ENCODE assay signal across 26 cellular contexts in the genomic region with DNA sequence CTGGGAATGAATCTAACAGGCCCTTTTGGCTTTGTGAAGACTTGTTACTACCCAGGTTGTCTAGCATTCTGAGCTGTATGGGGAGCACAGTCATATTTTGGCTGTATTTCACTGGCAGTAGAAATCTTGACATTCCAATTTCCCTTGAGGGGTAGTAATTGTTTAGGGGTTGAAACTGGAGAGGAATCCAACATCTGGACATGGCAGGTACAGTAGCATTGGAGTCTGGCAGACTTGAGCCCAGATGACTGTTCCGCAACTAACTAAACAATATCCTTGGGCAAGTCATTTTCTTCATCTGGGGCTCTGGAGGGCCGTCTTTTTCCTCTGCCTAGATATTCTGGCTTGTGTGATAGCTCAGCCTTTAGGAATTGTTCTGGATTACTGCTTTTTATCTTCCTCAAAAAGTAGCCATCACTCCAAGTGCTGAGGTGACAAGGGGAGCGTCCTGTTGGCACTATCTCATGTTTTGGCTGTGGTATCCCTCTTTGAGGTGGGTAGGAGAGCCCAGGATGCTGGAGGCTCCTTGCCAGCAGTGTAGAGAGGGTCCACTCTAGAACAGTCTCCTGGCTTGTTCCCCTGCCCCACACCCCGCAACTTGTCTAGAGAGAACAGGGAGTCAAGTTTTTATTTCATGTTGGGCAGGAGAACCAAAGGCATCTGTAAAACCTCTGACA. TPM values are rescaled to one million over a fixed set of nuclear protein-coding genes. Genes with fewer than 3 reads are reported as not detected.
A peak's percentile ranks its signal among the peaks of the same experiment; 100 is the strongest.
DNase-seq lines count a peak whose midpoint lies in the region; ATAC-seq, FAIRE-seq and TF ChIP-seq lines count a peak whose summit lies in the region.
"Had no signal": no experiment of that assay in that cellular context is flagged by ENCODE, and none has a peak within 500 bp of the region (broad histone marks: within the 10 kb centered on the region; RNA-seq: fewer than 3 reads in every experiment).

No MANE protein-coding gene starts in this region.

- TF ChIP-seq POLR2A in sigmoid colon (IDR thresholded peaks at IDR 0.05) (no peak), GM12892 (IDR thresholded peaks at IDR 0.05; ENCODE audit: low read depth, low read length) (no peak)

- no peak for TF ChIP-seq CTCF in astrocyte (IDR thresholded peaks at IDR 0.05; ENCODE audit: insufficient read depth, low read depth, low read length)
- no peak for TF ChIP-seq CTCF in sigmoid colon (IDR thresholded peaks at IDR 0.05)

- peak overlapping the region; percentile 36 for H3K27ac ChIP-seq in astrocyte (ENCODE audit: low read depth, low read length)
- peak overlapping the region in 2 of 4 donors; percentile 50 to 67 for H3K27ac ChIP-seq in sigmoid colon
- H3K27ac ChIP-seq: lower lobe of right lung, vagina had no signal

- DNase-seq in GM03348 (ENCODE audit: low spot score) (peak; percentile 27), astrocyte (ENCODE audit: low read depth) (no peak), left ventricle myocardium superior (no peak), sigmoid colon (peak; percentile 30), OCI-M2 (lab: John Stamatoyannopoulos, UW; ENCODE audit: unreplicated experiment) (no peak), GM12892 (ENCODE audit: insufficient read length) (no peak)
- no peak for DNase-seq in natural killer cell treated with Interleukin-12 subunit alpha and Interleukin-12 subunit beta and Interleukin-15 and Interleukin-18, amount 100 ng/mL, for 72 hours (ENCODE audit: low spot score)
- DNase-seq: activated B cell treated with CpG ODN at 0.5 μM for 24 hours; activated CD4-positive, alpha-beta T cell treated with anti-CD3 and anti-CD28 coated beads, Interleukin-2, amount 50 U/mL, for 48 hours; activated CD8-positive, alpha-beta memory T cell treated with anti-CD3 and anti-CD28 coated beads, Interleukin-2, amount 50 U/mL, for 48 hours; activated gamma-delta T cell; H9; islet precursor cell; lower lobe of right lung; MM.1S; NCI-H1436 treated with DMSO at 0.1 percent for 48 hours; NCI-H524; NK-92 treated with Interleukin-12 subunit alpha and Interleukin-12 subunit beta, amount 100 ng/mL, for 24 hours; retina had no signal

- H3K36me3 ChIP-seq in astrocyte (ENCODE audit: insufficient read depth, low read length) (peaks cover 14% of the 10 kb centered on the region), sigmoid colon (peaks cover 0 to 24% (median 21%) of the 10 kb centered on the region in 4 donors)

- peak overlapping the region; percentile 66 for H3K27ac Mint-ChIP-seq in astrocyte (ENCODE audit: unreplicated experiment)
- no peak overlapping the region for H3K27ac Mint-ChIP-seq in natural killer cell treated with Interleukin-12 subunit alpha and Interleukin-12 subunit beta and Interleukin-15 and Interleukin-18, amount 100 ng/mL, for 72 hours
- H3K27ac Mint-ChIP-seq: activated B cell treated with CpG ODN at 0.5 μM for 24 hours; dendritic cell treated with granulocyte-macrophage colony-stimulating factor and Interleukin-4, amounts not matched to agents 40 ng/mL and 50 ng/mL, for 4 days had no signal

- peaks cover 68% of the 10 kb centered on the region for H4K20me1 ChIP-seq in astrocyte (ENCODE audit: insufficient read depth, low read length)

- H3K4me1 ChIP-seq in astrocyte (ENCODE audit: insufficient read depth, low read length), result peaks cover 5% of the 10 kb centered on the region
- peaks cover 0 to 78% (median 57%) of the 10 kb centered on the region in 4 donors for H3K4me1 ChIP-seq in sigmoid colon
- H3K4me1 ChIP-seq: lower lobe of right lung had no signal

- H3K9me3 ChIP-seq in astrocyte (ENCODE audit: insufficient read depth, low read depth, low read length) (no peaks in the 10 kb centered on the region), sigmoid colon (no peaks in the 10 kb centered on the region)
- H3K9me3 ChIP-seq: lower lobe of right lung, vagina had no signal

- H3K27me3 ChIP-seq in astrocyte (ENCODE audit: insufficient read depth, low read length) (no peaks in the 10 kb centered on the region), sigmoid colon (no peaks in the 10 kb centered on the region)
- H3K27me3 ChIP-seq: vagina had no signal

- peak; percentile 22 for ATAC-seq in left ventricle myocardium superior
- ATAC-seq in natural killer cell treated with Interleukin-12 subunit alpha and Interleukin-12 subunit beta and Interleukin-15 and Interleukin-18, amount 100 ng/mL, for 72 hours, result no peak
- no peak for ATAC-seq in HG03460 (IDR thresholded peaks at IDR 0.05; ENCODE audit: unreplicated experiment)
- ATAC-seq: lower lobe of right lung had no signal

- H3K79me2 ChIP-seq in astrocyte (ENCODE audit: insufficient read depth, low read length), result peaks cover 54% of the 10 kb centered on the region

- no peak overlapping the region for H3K9ac ChIP-seq in astrocyte (ENCODE audit: low read length)

- H2AFZ ChIP-seq in astrocyte (ENCODE audit: low read depth, low read length), result no peak overlapping the region

- H3K9me3 Mint-ChIP-seq in astrocyte (ENCODE audit: unreplicated experiment), result no peaks in the 10 kb centered on the region
- H3K9me3 Mint-ChIP-seq in natural killer cell treated with Interleukin-12 subunit alpha and Interleukin-12 subunit beta and Interleukin-15 and Interleukin-18, amount 100 ng/mL, for 72 hours, result no peaks in the 10 kb centered on the region
- H3K9me3 Mint-ChIP-seq: activated B cell treated with CpG ODN at 0.5 μM for 24 hours; dendritic cell treated with granulocyte-macrophage colony-stimulating factor and Interleukin-4, amounts not matched to agents 40 ng/mL and 50 ng/mL, for 4 days; H9 had no signal

- intact Hi-C loops in left ventricle myocardium superior (cut with micrococcal nuclease) (no loop called here), sigmoid colon (cut with DNase I) (no loop called here)

- H3K27me3 Mint-ChIP-seq in astrocyte (ENCODE audit: low read depth, unreplicated experiment), result no peaks in the 10 kb centered on the region
- no peaks in the 10 kb centered on the region for H3K27me3 Mint-ChIP-seq in natural killer cell treated with Interleukin-12 subunit alpha and Interleukin-12 subunit beta and Interleukin-15 and Interleukin-18, amount 100 ng/mL, for 72 hours
- H3K27me3 Mint-ChIP-seq: activated B cell treated with CpG ODN at 0.5 μM for 24 hours; dendritic cell treated with granulocyte-macrophage colony-stimulating factor and Interleukin-4, amounts not matched to agents 40 ng/mL and 50 ng/mL, for 4 days had no signal

- H3K4me3 Mint-ChIP-seq in astrocyte (ENCODE audit: unreplicated experiment), result no peak overlapping the region
- no peak overlapping the region for H3K4me3 Mint-ChIP-seq in natural killer cell treated with Interleukin-12 subunit alpha and Interleukin-12 subunit beta and Interleukin-15 and Interleukin-18, amount 100 ng/mL, for 72 hours
- H3K4me3 Mint-ChIP-seq: activated B cell treated with CpG ODN at 0.5 μM for 24 hours; dendritic cell treated with granulocyte-macrophage colony-stimulating factor and Interleukin-4, amounts not matched to agents 40 ng/mL and 50 ng/mL, for 4 days; H9 had no signal

- H3K36me3 Mint-ChIP-seq in astrocyte (ENCODE audit: low read depth, unreplicated experiment), result peaks cover 7% of the 10 kb centered on the region
- peaks cover 5% of the 10 kb centered on the region for H3K36me3 Mint-ChIP-seq in natural killer cell treated with Interleukin-12 subunit alpha and Interleukin-12 subunit beta and Interleukin-15 and Interleukin-18, amount 100 ng/mL, for 72 hours

- H3K4me2 ChIP-seq in astrocyte (ENCODE audit: low read length), result no peak overlapping the region

- FAIRE-seq in astrocyte (lab: Jason Lieb, UNC), result no peak
- no peak for FAIRE-seq in GM12892 (lab: Jason Lieb, UNC)
- FAIRE-seq: endometrium, frontal cortex, GM18507 had no signal

- peaks cover 22% of the 10 kb centered on the region for H3K4me1 Mint-ChIP-seq in astrocyte (ENCODE audit: low read depth, unreplicated experiment)
- H3K4me1 Mint-ChIP-seq in natural killer cell treated with Interleukin-12 subunit alpha and Interleukin-12 subunit beta and Interleukin-15 and Interleukin-18, amount 100 ng/mL, for 72 hours (ENCODE audit: low read depth in 2 of 2), result peaks cover 0 to 8% of the 10 kb centered on the region in 2 donors
- H3K4me1 Mint-ChIP-seq: activated B cell treated with CpG ODN at 0.5 μM for 24 hours had no signal

- TF ChIP-seq EP300 in sigmoid colon (IDR thresholded peaks at IDR 0.05), result no peak

- H3K4me3 ChIP-seq in astrocyte (ENCODE audit: insufficient read depth, low read depth, low read length) (no peak overlapping the region), sigmoid colon (no peak overlapping the region)
- H3K4me3 ChIP-seq: lower lobe of right lung, vagina had no signal

- WGBS in sigmoid colon, 2 donors, result 93 to 95% methylated on average over 4 of the region's 4 CpGs

RNA-seq across cellular contexts. Expression of gene NBL1, which starts 22.7 kb away (rescaled TPM):
- total RNA-seq in astrocyte, result 58.3 and 74.8 TPM in 2 replicates
- 49.1 TPM for total RNA-seq in left ventricle myocardium superior
- 100 to 1,000 TPM in 2 of 4 donors, 10 to 100 TPM in 2; 64.1 to 128 (median 87.6) TPM for total RNA-seq in sigmoid colon
- 100 to 1,000 TPM; 245 to 394 (median 260) TPM for polyA plus RNA-seq in sigmoid colon
- 1.2 TPM for polyA plus RNA-seq in GM12892 (2012; ENCODE audit: missing spikeins)
- total RNA-seq in natural killer cell treated with Interleukin-12 subunit alpha and Interleukin-12 subunit beta and Interleukin-15 and Interleukin-18, amount 100 ng/mL, for 72 hours, result 10 to 100 TPM in 1 of 2 donors, 1 to 10 TPM in 1; 9.3 to 24.4 TPM

RNA-seq across cellular contexts. Expression of gene HTR6, which starts 43.3 kb away (rescaled TPM):
- 0.11 TPM in 1 of 2 replicates, not detected in the other for total RNA-seq in astrocyte
- not detected for total RNA-seq in left ventricle myocardium superior
- not detected for total RNA-seq in sigmoid colon
- polyA plus RNA-seq in sigmoid colon, result under 1 TPM in 1 of 3 donors, not detected in 2; 0.15 TPM
- not detected for polyA plus RNA-seq in GM12892 (2012; ENCODE audit: missing spikeins)
- total RNA-seq in natural killer cell treated with Interleukin-12 subunit alpha and Interleukin-12 subunit beta and Interleukin-15 and Interleukin-18, amount 100 ng/mL, for 72 hours, result not detected
- total RNA-seq: activated B cell treated with CpG ODN at 0.5 μM for 24 hours; lower lobe of right lung; T-helper 2 cell treated with Interferon-gamma antibody and Interleukin-4, amounts not matched to agents 100 ng/mL and 5 ng/mL, for 36 hours; vagina had no signal

Comparison
In these comparisons a context has a peak if more than half of its experiments do, and no peak if none do; other contexts are left out.
1. DNase-seq: peak in GM03348 (single experiment) and sigmoid colon (single experiment); none in astrocyte (single experiment), left ventricle myocardium superior (single experiment), OCI-M2 (single experiment), GM12892 (single experiment) and natural killer cell treated with Interleukin-12 subunit alpha and Interleukin-12 subunit beta and Interleukin-15 and Interleukin-18, amount 100 ng/mL, for 72 hours (single experiment).